In the genomic region with DNA sequence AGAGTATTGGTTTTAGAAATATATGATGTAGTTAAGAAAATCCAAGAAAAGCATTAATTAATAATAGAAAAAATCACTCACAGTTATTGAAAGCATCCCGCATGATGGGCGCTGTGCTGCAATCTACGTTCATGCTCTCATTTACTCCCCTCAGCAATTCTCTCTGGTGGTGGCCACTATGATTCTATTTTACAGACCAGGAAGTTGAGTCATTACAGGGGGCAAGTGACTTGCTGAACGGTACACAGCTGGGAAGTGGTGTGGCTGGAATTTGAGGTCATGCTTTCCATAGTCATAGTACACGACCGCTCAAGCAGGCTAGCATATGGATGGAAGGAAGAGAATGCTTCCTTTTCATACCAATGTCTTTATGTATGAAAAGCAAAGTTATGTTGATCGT, we compare ENCODE assay signal across 1 cellular context.
TF ChIP-seq lines count a peak whose summit lies in the region.

No MANE protein-coding gene starts in this region.

TF ChIP-seq in HCT116, 20 proteins besides CTCF, POLR2A, EP300 and RAD21 (continued from another document):
- TF ChIP-seq, protein P1, sequence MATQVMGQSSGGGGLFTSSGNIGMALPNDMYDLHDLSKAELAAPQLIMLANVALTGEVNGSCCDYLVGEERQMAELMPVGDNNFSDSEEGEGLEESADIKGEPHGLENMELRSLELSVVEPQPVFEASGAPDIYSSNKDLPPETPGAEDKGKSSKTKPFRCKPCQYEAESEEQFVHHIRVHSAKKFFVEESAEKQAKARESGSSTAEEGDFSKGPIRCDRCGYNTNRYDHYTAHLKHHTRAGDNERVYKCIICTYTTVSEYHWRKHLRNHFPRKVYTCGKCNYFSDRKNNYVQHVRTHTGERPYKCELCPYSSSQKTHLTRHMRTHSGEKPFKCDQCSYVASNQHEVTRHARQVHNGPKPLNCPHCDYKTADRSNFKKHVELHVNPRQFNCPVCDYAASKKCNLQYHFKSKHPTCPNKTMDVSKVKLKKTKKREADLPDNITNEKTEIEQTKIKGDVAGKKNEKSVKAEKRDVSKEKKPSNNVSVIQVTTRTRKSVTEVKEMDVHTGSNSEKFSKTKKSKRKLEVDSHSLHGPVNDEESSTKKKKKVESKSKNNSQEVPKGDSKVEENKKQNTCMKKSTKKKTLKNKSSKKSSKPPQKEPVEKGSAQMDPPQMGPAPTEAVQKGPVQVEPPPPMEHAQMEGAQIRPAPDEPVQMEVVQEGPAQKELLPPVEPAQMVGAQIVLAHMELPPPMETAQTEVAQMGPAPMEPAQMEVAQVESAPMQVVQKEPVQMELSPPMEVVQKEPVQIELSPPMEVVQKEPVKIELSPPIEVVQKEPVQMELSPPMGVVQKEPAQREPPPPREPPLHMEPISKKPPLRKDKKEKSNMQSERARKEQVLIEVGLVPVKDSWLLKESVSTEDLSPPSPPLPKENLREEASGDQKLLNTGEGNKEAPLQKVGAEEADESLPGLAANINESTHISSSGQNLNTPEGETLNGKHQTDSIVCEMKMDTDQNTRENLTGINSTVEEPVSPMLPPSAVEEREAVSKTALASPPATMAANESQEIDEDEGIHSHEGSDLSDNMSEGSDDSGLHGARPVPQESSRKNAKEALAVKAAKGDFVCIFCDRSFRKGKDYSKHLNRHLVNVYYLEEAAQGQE (IDR thresholded peaks at IDR 0.05; ENCODE audit: low read depth), result no peak
- TF ChIP-seq JUND (IDR thresholded peaks at IDR 0.05), result peak; percentile 42
- TF ChIP-seq, protein P2, sequence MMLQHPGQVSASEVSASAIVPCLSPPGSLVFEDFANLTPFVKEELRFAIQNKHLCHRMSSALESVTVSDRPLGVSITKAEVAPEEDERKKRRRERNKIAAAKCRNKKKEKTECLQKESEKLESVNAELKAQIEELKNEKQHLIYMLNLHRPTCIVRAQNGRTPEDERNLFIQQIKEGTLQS (IDR thresholded peaks at IDR 0.05), result no peak
- TF ChIP-seq FOSL1 (IDR thresholded peaks at IDR 0.05; ENCODE audit: low read depth), result peak; percentile 32; the same call in 1 of the 2 replicates
- no peak for TF ChIP-seq TCF7L2 (IDR thresholded peaks at IDR 0.05; ENCODE audit: borderline replicate concordance, extremely low read depth, insufficient read depth, insufficient read length)
